In genomic region chr1:99557556-99558256, GRCh38 we compare ENCODE assay signal across 14 cellular contexts.
DNase-seq lines count a peak whose midpoint lies in the region; ATAC-seq, FAIRE-seq and TF ChIP-seq lines count a peak whose summit lies in the region.
"Had no signal": no experiment of that assay in that cellular context is flagged by ENCODE, and none has a peak within 500 bp of the region (broad histone marks: within the 10 kb centered on the region; RNA-seq: fewer than 3 reads in every experiment).

No MANE protein-coding gene starts in this region.

- no peaks in the 10 kb centered on the region for H3K36me3 ChIP-seq in keratinocyte (ENCODE audit: control insufficient read depth in 2 of 2, extremely low read depth in 1 of 2, insufficient read depth in 2 of 2, low read length in 2 of 2)
- H3K36me3 ChIP-seq: ascending aorta had no signal

- DNase-seq in GM04503 (ENCODE audit: low read depth) = peak; percentile 72
- DNase-seq in amniotic epithelial cell (ENCODE audit: low read depth) = peak; percentile 83
- DNase-seq in keratinocyte (ENCODE audit: low read depth, low spot score) = peak; percentile 46
- no peak for DNase-seq in activated naive CD4-positive, alpha-beta T cell treated with anti-CD3 and anti-CD28 coated beads for 36 hours
- DNase-seq: glutamatergic neuron, midbrain, NCI-H524 had no signal

- intact Hi-C loops in activated naive CD4-positive, alpha-beta T cell treated with anti-CD3 and anti-CD28 coated beads for 36 hours (cut with micrococcal nuclease) = no loop called here

- peak overlapping the region; percentile 44 for H3K27ac ChIP-seq in keratinocyte (ENCODE audit: control insufficient read depth, insufficient read depth, low read length)
- H3K27ac ChIP-seq: ascending aorta had no signal

- TF ChIP-seq CTCF in keratinocyte (optimal IDR thresholded peaks at IDR 0.05 in 1 of 3, IDR thresholded peaks at IDR 0.05 in 1 of 3, conservative IDR thresholded peaks at IDR 0.05 in 1 of 3; ENCODE audit: extremely low read depth in 1 of 3, insufficient read depth in 2 of 3, low read length in 3 of 3) = no peak

- H3K9me3 Mint-ChIP-seq in activated naive CD4-positive, alpha-beta T cell treated with anti-CD3 and anti-CD28 coated beads for 36 hours = peaks cover 4% of the 10 kb centered on the region
- H3K9me3 Mint-ChIP-seq in stimulated activated memory B cell treated with anti-CD40 and anti-IgM and Interleukin-4, amounts not matched to agents 10 μg/mL and 1 μg/mL and 100 μg/mL, for 72 hours = no peaks in the 10 kb centered on the region

- H3K4me3 Mint-ChIP-seq in activated naive CD4-positive, alpha-beta T cell treated with anti-CD3 and anti-CD28 coated beads for 36 hours = no peak overlapping the region
- H3K4me3 Mint-ChIP-seq in stimulated activated memory B cell treated with anti-CD40 and anti-IgM and Interleukin-4, amounts not matched to agents 10 μg/mL and 1 μg/mL and 100 μg/mL, for 72 hours = no peak overlapping the region
- H3K4me3 Mint-ChIP-seq: IgD-negative memory B cell had no signal

- H3K27ac Mint-ChIP-seq in activated naive CD4-positive, alpha-beta T cell treated with anti-CD3 and anti-CD28 coated beads for 36 hours = no peak overlapping the region
- H3K27ac Mint-ChIP-seq in stimulated activated memory B cell treated with anti-CD40 and anti-IgM and Interleukin-4, amounts not matched to agents 10 μg/mL and 1 μg/mL and 100 μg/mL, for 72 hours = no peak overlapping the region
- H3K27ac Mint-ChIP-seq: IgD-negative memory B cell had no signal

- H2AFZ ChIP-seq in keratinocyte (ENCODE audit: control insufficient read depth, low read length) = no peak overlapping the region

- FAIRE-seq in keratinocyte (lab: Jason Lieb, UNC) = no peak

- H3K4me1 ChIP-seq in keratinocyte (ENCODE audit: control insufficient read depth, extremely low read depth, insufficient read depth, low read length) = peaks cover 14% of the 10 kb centered on the region
- H3K4me1 ChIP-seq: ascending aorta had no signal

- H3K4me1 Mint-ChIP-seq in activated naive CD4-positive, alpha-beta T cell treated with anti-CD3 and anti-CD28 coated beads for 36 hours (ENCODE audit: low read depth) = no peaks in the 10 kb centered on the region
- no peaks in the 10 kb centered on the region for H3K4me1 Mint-ChIP-seq in stimulated activated memory B cell treated with anti-CD40 and anti-IgM and Interleukin-4, amounts not matched to agents 10 μg/mL and 1 μg/mL and 100 μg/mL, for 72 hours
- H3K4me1 Mint-ChIP-seq: IgD-negative memory B cell had no signal

- no peaks in the 10 kb centered on the region for H4K20me1 ChIP-seq in keratinocyte (ENCODE audit: control insufficient read depth, extremely low read depth, insufficient read depth, low read length)

- H3K9me3 ChIP-seq in keratinocyte (ENCODE audit: control insufficient read depth, low read depth, low read length) = no peaks in the 10 kb centered on the region
- H3K9me3 ChIP-seq: ascending aorta had no signal

- peak; percentile 72 for ATAC-seq in HG03135 (IDR thresholded peaks at IDR 0.05; ENCODE audit: unreplicated experiment)
- no peak for ATAC-seq in GM21825 (IDR thresholded peaks at IDR 0.05; ENCODE audit: unreplicated experiment)
- no peak for ATAC-seq in stimulated activated memory B cell treated with anti-CD40 and anti-IgM and Interleukin-4, amounts not matched to agents 10 μg/mL and 1 μg/mL and 100 μg/mL, for 72 hours
- no peak for ATAC-seq in HG03520 (IDR thresholded peaks at IDR 0.05; ENCODE audit: unreplicated experiment)
- ATAC-seq: HCT116 had no signal

- peaks cover 11% of the 10 kb centered on the region for H3K27me3 Mint-ChIP-seq in activated naive CD4-positive, alpha-beta T cell treated with anti-CD3 and anti-CD28 coated beads for 36 hours (ENCODE audit: low read depth)
- no peaks in the 10 kb centered on the region for H3K27me3 Mint-ChIP-seq in stimulated activated memory B cell treated with anti-CD40 and anti-IgM and Interleukin-4, amounts not matched to agents 10 μg/mL and 1 μg/mL and 100 μg/mL, for 72 hours

- no peak overlapping the region for H3K9ac ChIP-seq in keratinocyte (ENCODE audit: control insufficient read depth, extremely low read depth, insufficient read depth, low read length)

- no peak overlapping the region for H3K4me2 ChIP-seq in keratinocyte (ENCODE audit: control insufficient read depth, extremely low read depth, insufficient read depth, low read depth, low read length)

- no peak overlapping the region for H3K4me3 ChIP-seq in keratinocyte (ENCODE audit: control insufficient read depth in 2 of 3, extremely low read depth in 1 of 3, insufficient read depth in 2 of 3, low read depth in 1 of 3, low read length in 3 of 3)
- H3K4me3 ChIP-seq: ascending aorta had no signal

- dilution Hi-C loops in keratinocyte (cut with MboI; ENCODE audit: extremely low pct_ligation_motif_present, low sequenced_read_pairs) = no loop called here

- no peaks in the 10 kb centered on the region for H3K9me1 ChIP-seq in keratinocyte (ENCODE audit: control insufficient read depth, extremely low read depth, insufficient read depth, low read length)

- H3K36me3 Mint-ChIP-seq in activated naive CD4-positive, alpha-beta T cell treated with anti-CD3 and anti-CD28 coated beads for 36 hours (ENCODE audit: low read depth) = no peaks in the 10 kb centered on the region
- no peaks in the 10 kb centered on the region for H3K36me3 Mint-ChIP-seq in stimulated activated memory B cell treated with anti-CD40 and anti-IgM and Interleukin-4, amounts not matched to agents 10 μg/mL and 1 μg/mL and 100 μg/mL, for 72 hours

- no peaks in the 10 kb centered on the region for H3K79me2 ChIP-seq in keratinocyte (ENCODE audit: control insufficient read depth, insufficient read depth, low read length)

- CTCF ChIA-PET in activated naive CD4-positive, alpha-beta T cell treated with anti-CD3 and anti-CD28 coated beads for 36 hours (lab: Charles Lee) = no interaction called here

- H3K27me3 ChIP-seq in keratinocyte (ENCODE audit: control insufficient read depth, extremely low read depth, insufficient read depth, low read length) = no peaks in the 10 kb centered on the region
- H3K27me3 ChIP-seq: ascending aorta had no signal
